Comparison of ENCODE assay signal across 23 cellular contexts in the genomic region with DNA sequence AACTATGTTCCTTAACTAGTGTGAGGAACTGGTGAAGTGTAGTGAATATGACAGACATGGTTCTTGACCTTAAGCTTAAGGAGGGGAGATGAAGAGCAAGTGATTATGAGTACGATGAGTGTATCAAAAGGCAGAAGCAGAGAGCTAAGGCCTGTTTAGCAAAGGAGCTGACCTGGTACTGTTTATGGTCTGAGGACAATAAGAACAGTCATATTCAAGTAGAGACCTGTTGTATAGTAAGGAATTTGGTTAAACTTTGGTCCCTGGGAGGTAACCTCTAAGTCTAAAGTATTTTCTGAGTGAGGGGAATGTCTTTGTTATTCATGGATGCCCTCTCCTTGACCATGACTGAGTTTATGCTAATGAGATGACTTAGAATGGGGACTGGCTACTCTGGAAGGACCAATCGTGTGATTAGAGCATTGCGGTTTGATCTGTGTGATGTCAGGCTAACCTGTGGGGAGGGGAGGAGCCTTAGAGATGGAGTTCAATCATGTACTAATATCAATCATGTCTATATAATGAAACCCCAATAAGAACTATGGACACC.
"Had no signal": no experiment of that assay in that cellular context is flagged by ENCODE, and none has a peak within 500 bp of the region (broad histone marks: within the 10 kb centered on the region; RNA-seq: fewer than 3 reads in every experiment).

No MANE protein-coding gene starts in this region.

- H3K36me3 ChIP-seq: adrenal gland, ascending aorta, breast epithelium, colonic mucosa, heart left ventricle, left ventricle myocardium inferior, neutrophil, ovary, prostate gland, upper lobe of left lung had no signal

- H3K4me3 ChIP-seq: adrenal gland, ascending aorta, breast epithelium, colonic mucosa, heart left ventricle, left ventricle myocardium inferior, ovary, prostate gland, upper lobe of left lung had no signal

- H3K4me1 Mint-ChIP-seq: activated CD4-positive, alpha-beta T cell treated with anti-CD3 and anti-CD28 coated beads, Interleukin-2, amount 10 ng/mL, durations not matched to agents 24 days and 14 days; immature natural killer cell had no signal

- H3K27me3 ChIP-seq: adrenal gland, ascending aorta, breast epithelium, colonic mucosa, heart left ventricle, ovary, upper lobe of left lung had no signal

- H3K36me3 Mint-ChIP-seq: activated naive CD8-positive, alpha-beta T cell; immature natural killer cell had no signal

- H3K27ac ChIP-seq: adrenal gland, ascending aorta, breast epithelium, colonic mucosa, heart left ventricle, left ventricle myocardium inferior, neutrophil, ovary, prostate gland, upper lobe of left lung had no signal

- H3K9me3 ChIP-seq: adrenal gland, colonic mucosa, neutrophil, ovary, prostate gland had no signal

- H3K27ac Mint-ChIP-seq: activated CD4-positive, alpha-beta T cell treated with anti-CD3 and anti-CD28 coated beads, Interleukin-2, amount 10 ng/mL, durations not matched to agents 24 days and 14 days; activated CD8-positive, alpha-beta T cell treated with anti-CD3 and anti-CD28 coated beads for 36 hours; activated naive CD8-positive, alpha-beta T cell; activated T-helper 2 cell treated with anti-CD3 and anti-CD28 coated beads, Interferon-gamma antibody, Interleukin-2, Interleukin-4, amounts not matched to agents 10 μg/mL and 5 μg/mL and 100 μg/mL, durations not matched to agents 14 hours and 24 hours and 36 hours; immature natural killer cell; nephron had no signal

- DNase-seq: activated CD4-positive, alpha-beta T cell treated with anti-CD3 and anti-CD28 coated beads, Interleukin-2, amount 10 ng/mL, durations not matched to agents 24 days and 14 days; activated CD8-positive, alpha-beta T cell treated with anti-CD3 and anti-CD28 coated beads for 36 hours; activated naive CD4-positive, alpha-beta T cell; activated T-cell treated with anti-CD3 and anti-CD28 coated beads, Interleukin-2, amount 50 U/mL, for 1 hour; adrenal gland; colonic mucosa; heart left ventricle; immature natural killer cell; kidney glomerular epithelial cell; left ventricle myocardium inferior; ovary; right cardiac atrium; stimulated activated CD4-positive, alpha-beta T cell treated with anti-CD3 and anti-CD28 coated beads, Interleukin-4, amount 100 ng/mL, for 24 hours; stimulated activated naive CD8-positive, alpha-beta T cell treated with anti-CD3 and anti-CD28 coated beads, Interleukin-15, Interleukin-2, amounts not matched to agents 100 U/mL and 50 U/mL, for 24 hours; upper lobe of left lung had no signal

- ATAC-seq: activated CD4-positive, CD25-positive, alpha-beta regulatory T cell treated with anti-CD3 and anti-CD28 coated beads, Interleukin-2, amount 50 U/mL, for 24 hours; activated CD8-positive, alpha-beta T cell treated with anti-CD3 and anti-CD28 coated beads for 36 hours; heart left ventricle; right cardiac atrium; stimulated activated naive CD8-positive, alpha-beta T cell treated with anti-CD3 and anti-CD28 coated beads, Interleukin-15, Interleukin-2, amounts not matched to agents 100 U/mL and 50 U/mL, for 24 hours had no signal

- H3K4me3 Mint-ChIP-seq: activated CD4-positive, alpha-beta T cell treated with anti-CD3 and anti-CD28 coated beads, Interleukin-2, amount 10 ng/mL, durations not matched to agents 24 days and 14 days; activated CD8-positive, alpha-beta T cell treated with anti-CD3 and anti-CD28 coated beads for 36 hours; activated naive CD8-positive, alpha-beta T cell; immature natural killer cell; nephron had no signal

- H3K4me1 ChIP-seq: adrenal gland, ascending aorta, breast epithelium, colonic mucosa, heart left ventricle, left ventricle myocardium inferior, prostate gland, upper lobe of left lung had no signal
